4 cellular contexts compared by ENCODE assay signal in the genomic region with DNA sequence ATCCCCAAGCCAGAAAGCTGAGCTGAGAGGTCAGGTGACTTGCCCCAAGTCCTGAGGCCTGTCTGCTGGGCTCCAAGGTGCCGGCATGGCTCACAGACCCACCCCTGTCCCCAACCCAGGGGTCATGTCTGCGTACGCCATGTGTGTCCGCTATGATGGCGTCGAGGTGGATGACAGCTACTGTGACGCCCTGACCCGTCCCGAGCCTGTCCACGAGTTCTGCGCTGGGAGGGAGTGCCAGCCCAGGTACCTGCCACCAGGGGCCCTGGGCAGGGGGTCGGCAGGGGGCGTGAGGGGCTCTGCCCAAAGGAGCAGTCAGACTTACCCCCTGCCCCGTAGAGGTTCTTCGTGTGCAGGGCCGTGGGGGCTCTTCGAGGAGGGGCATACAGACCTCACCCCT. TPM values are rescaled to one million over a fixed set of nuclear protein-coding genes. Genes with fewer than 3 reads are reported as not detected.
"Had no signal": no experiment of that assay in that cellular context is flagged by ENCODE, and none has a peak within 500 bp of the region (broad histone marks: within the 10 kb centered on the region; RNA-seq: fewer than 3 reads in every experiment).

No MANE protein-coding gene starts in this region.

- DNase-seq: GDM1, GF-D8 had no signal

- H3K4me3 ChIP-seq: GM12878 had no signal

- ATAC-seq: GM12878 had no signal

RNA-seq across cellular contexts. Expression of gene ADAMTSL2, which starts 32.3 kb away (rescaled TPM):
- total RNA-seq: G401, GM12878 had no signal

RNA-seq across cellular contexts. Expression of gene MYMK, which starts 42.1 kb away (rescaled TPM):
- total RNA-seq: GM12878 had no signal
- polyA plus RNA-seq: GM12878 had no signal

RNA-seq across cellular contexts. Expression of gene FAM163B, which starts 42.4 kb away (rescaled TPM):
- total RNA-seq: G401, GM12878 had no signal
- polyA plus RNA-seq: GM12878 had no signal
